In the genomic region with DNA sequence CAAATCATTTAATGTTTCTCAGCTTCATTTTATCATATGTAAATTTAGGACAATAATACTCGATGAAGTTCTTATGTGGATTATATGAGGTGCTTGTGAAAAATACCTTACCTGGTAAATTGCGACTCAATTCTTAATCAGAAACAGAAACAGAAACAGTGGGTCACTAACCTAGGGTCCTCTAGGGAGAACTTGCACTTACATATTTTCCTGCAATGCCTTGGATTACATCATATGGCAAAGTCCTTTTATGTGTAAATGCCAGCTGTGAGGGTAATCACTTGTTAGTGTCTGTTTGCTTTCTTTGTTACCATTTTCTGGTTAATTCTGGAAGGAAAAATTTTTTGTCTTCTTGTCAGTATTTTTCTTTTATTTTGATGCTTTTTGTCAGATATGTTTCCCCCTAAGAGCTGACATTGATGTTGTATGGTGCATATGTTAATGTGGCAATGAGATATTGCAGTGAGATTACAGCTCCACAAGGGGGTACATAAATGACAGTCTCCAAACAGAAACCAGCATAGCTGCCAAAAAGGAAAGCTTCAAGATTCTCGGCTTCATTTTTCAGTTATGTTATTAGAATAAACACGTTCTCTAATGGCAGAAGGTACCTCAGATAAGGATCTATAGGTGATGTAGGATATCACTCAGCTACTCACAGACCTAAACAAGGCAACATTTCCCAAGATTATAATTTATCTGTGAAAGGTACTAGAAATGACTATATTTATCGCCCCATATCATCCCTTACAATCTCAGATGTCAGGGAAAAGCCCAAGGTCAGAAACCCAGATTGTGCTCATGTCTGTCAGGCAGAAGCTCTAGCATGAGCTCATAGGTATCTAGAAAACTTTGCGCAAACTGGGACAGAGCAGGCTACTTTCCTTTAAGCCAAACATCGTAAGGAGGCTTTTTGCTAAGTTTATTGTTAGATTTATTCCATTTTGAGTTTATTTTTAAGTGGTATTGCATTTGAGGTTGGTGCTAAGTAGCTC, we compare ENCODE assay signal across 8 cellular contexts.
DNase-seq lines count a peak whose midpoint lies in the region; ATAC-seq, FAIRE-seq and TF ChIP-seq lines count a peak whose summit lies in the region.

No MANE protein-coding gene starts in this region.

- no peak overlapping the region for H2BK120ac ChIP-seq in H1 (replicated peaks; ENCODE audit: low read depth, low read length)

- H2AK5ac ChIP-seq in H1 (ENCODE audit: low read depth, low read length), result no peak overlapping the region

- no peak overlapping the region for H3K18ac ChIP-seq in H1 (ENCODE audit: extremely low read depth, low read length)

- H3K9me3 Mint-ChIP-seq in CD14-positive monocyte, result peaks cover 0 to 12% (median 5%) of the 10 kb centered on the region in 7 donors

- H3K4me1 ChIP-seq in H1 (replicated peaks in 1 of 4; ENCODE audit: control insufficient read depth in 3 of 4, insufficient read depth in 4 of 4, low read length in 3 of 4), result no peaks in the 10 kb centered on the region; a peak in 1 of 7 replicates

- DNase-seq in CD14-positive monocyte (ENCODE audit: low spot score) (no peak), H1 (ENCODE audit: low read depth in 1 of 2, low spot score in 2 of 2) (no peak), NCI-H774 (lab: John Stamatoyannopoulos, UW) (no peak), NCI-H1048 (lab: John Stamatoyannopoulos, UW) (no peak), kidney glomerular epithelial cell (lab: John Stamatoyannopoulos, UW) (no peak), putamen (ENCODE audit: low spot score) (no peak)

- POLR2A ChIA-PET in H1 (lab: Charles Lee; ENCODE audit: partially characterized antibody), result no interaction called here

- H3K79me1 ChIP-seq in H1 (ENCODE audit: low read depth, low read length), result no peaks in the 10 kb centered on the region

- TF ChIP-seq CTCF in CD14-positive monocyte (IDR thresholded peaks at IDR 0.05) (peak; percentile 22), H1 (IDR thresholded peaks at IDR 0.05; ENCODE audit: control extremely low read depth in 1 of 3, insufficient read depth in 1 of 3, low read depth in 1 of 3, low read length in 3 of 3) (no peak)

- H3K14ac ChIP-seq in H1 (ENCODE audit: insufficient read length), result no peak overlapping the region

- H2BK5ac ChIP-seq in H1 (ENCODE audit: low read depth, low read length), result no peak overlapping the region

- no peaks in the 10 kb centered on the region for H3K36me3 ChIP-seq in H1 (ENCODE audit: control insufficient read depth in 2 of 4, insufficient read depth in 4 of 4, low read length in 3 of 4)

- no peak overlapping the region for H3K27ac Mint-ChIP-seq in CD14-positive monocyte

- H2AFZ ChIP-seq in H1 (ENCODE audit: low read length), result no peak overlapping the region

- no peaks in the 10 kb centered on the region for H3K4me1 Mint-ChIP-seq in CD14-positive monocyte

- no peak overlapping the region for H3K27ac ChIP-seq in H1 (ENCODE audit: low read depth, low read length)

- H4K5ac ChIP-seq in H1 (ENCODE audit: insufficient read length, low read depth, low read length), result no peak overlapping the region

- TF ChIP-seq RAD21 in H1 (IDR thresholded peaks at IDR 0.05 in 1 of 2, conservative IDR thresholded peaks at IDR 0.05 in 1 of 2; ENCODE audit: low read depth in 2 of 2, low read length in 2 of 2), result no peak

- no peak overlapping the region for H3K4ac ChIP-seq in H1 (replicated peaks; ENCODE audit: insufficient read length, low read depth, low read length)

- no peak overlapping the region for H3K4me3 Mint-ChIP-seq in CD14-positive monocyte

- no peak overlapping the region for H3K9ac ChIP-seq in H1 (replicated peaks in 1 of 4; ENCODE audit: extremely low read depth in 1 of 4, low read depth in 3 of 4, low read length in 3 of 4)

- H3K23me2 ChIP-seq in H1 (ENCODE audit: low read depth, low read length), result no peaks in the 10 kb centered on the region

- no peak for TF ChIP-seq POLR2A in H1 (IDR thresholded peaks at IDR 0.05; ENCODE audit: control extremely low read depth in 1 of 2, low read depth in 2 of 2, low read length in 2 of 2)

- H2BK15ac ChIP-seq in H1 (ENCODE audit: low read length), result no peak overlapping the region

- peak; percentile 13 for FAIRE-seq in H1 (lab: Jason Lieb, UNC)

- no peaks in the 10 kb centered on the region for H3K9me3 ChIP-seq in H1 (ENCODE audit: insufficient read depth in 2 of 2, low read depth in 1 of 2, low read length in 1 of 2)

- no peak overlapping the region for H3K4me2 ChIP-seq in H1 (ENCODE audit: insufficient read depth in 1 of 2, low read depth in 2 of 2, low read length in 2 of 2)

- no peak overlapping the region for H4K91ac ChIP-seq in H1 (replicated peaks; ENCODE audit: insufficient read length, low read length)

- H3K23ac ChIP-seq in H1 (ENCODE audit: insufficient read length), result no peak overlapping the region

- H3K79me2 ChIP-seq in H1 (ENCODE audit: control insufficient read depth in 1 of 2, insufficient read depth in 2 of 2, low read length in 2 of 2), result no peaks in the 10 kb centered on the region

- no peaks in the 10 kb centered on the region for H4K20me1 ChIP-seq in H1 (replicated peaks in 1 of 2; ENCODE audit: control insufficient read depth in 1 of 2, insufficient read depth in 2 of 2, low read length in 2 of 2)

- H3K27me3 ChIP-seq in H1 (replicated peaks in 1 of 4; ENCODE audit: control insufficient read depth in 3 of 4, extremely low read depth in 1 of 4, insufficient read depth in 3 of 4, low read length in 3 of 4), result peaks cover 0 to 1% (median 0%) of the 10 kb centered on the region in 4 experiments; a peak in 1 of 7 replicates

- H3K27me3 Mint-ChIP-seq in CD14-positive monocyte (ENCODE audit: low read depth in 3 of 3), result peaks cover 0 to 2% (median 0%) of the 10 kb centered on the region in 3 donors

- no peak overlapping the region for H2BK20ac ChIP-seq in H1 (ENCODE audit: low read length)

- H3K36me3 Mint-ChIP-seq in CD14-positive monocyte, result no peaks in the 10 kb centered on the region

- CTCF ChIA-PET in H1 (lab: Charles Lee; ENCODE audit: partially characterized antibody), result interaction anchor here (0.7 to 1.2 kb wide), 10 partner anchors 8 to 803 kb away, joined by 3 to 5 read pairs (median 3); no protein-coding TSS in a partner anchor

- H2BK12ac ChIP-seq in H1 (ENCODE audit: low read depth, low read length), result no peak overlapping the region

- H3K4me3 ChIP-seq in H1 (ENCODE audit: extremely low read depth in 1 of 4, insufficient read depth in 2 of 4, low read depth in 3 of 4, low read length in 4 of 4), result no peak overlapping the region

- intact Hi-C loops in CD14-positive monocyte (cut with micrococcal nuclease), result no loop called here

- no peak for TF ChIP-seq EP300 in H1 (IDR thresholded peaks at IDR 0.05; ENCODE audit: borderline replicate concordance in 1 of 2, low read depth in 2 of 2, low read length in 2 of 2)

- ATAC-seq in GM19455 (IDR thresholded peaks at IDR 0.05; ENCODE audit: unreplicated experiment) (peak; percentile 69), HG03565 (IDR thresholded peaks at IDR 0.05; ENCODE audit: unreplicated experiment) (peak; percentile 47)

- no peak overlapping the region for H3K56ac ChIP-seq in H1 (replicated peaks; ENCODE audit: insufficient read length, low read depth, low read length)

- WGBS in H1 (ENCODE audit: extremely low coverage in 1 of 2, insufficient coverage in 1 of 2, insufficient read length in 1 of 2, insufficient replicate concordance in 2 of 2, low coverage in 1 of 2, low lambda C conversion rate in 2 of 2, missing lambda C conversion rate in 1 of 2), 2 experiments, result 83% methylated on average over 7 of the region's 7 CpGs; no CpG with 5 or more reads in 1 of the 2 experiments

- H4K8ac ChIP-seq in H1 (ENCODE audit: extremely low read depth, insufficient read depth, low read length), result no peak overlapping the region

TF ChIP-seq in H1, 55 proteins besides CTCF, POLR2A, EP300 and RAD21:
- TF ChIP-seq BCL11A (IDR thresholded peaks at IDR 0.05; ENCODE audit: low read depth in 2 of 2, low read length in 2 of 2) (no peak), EZH2 (IDR thresholded peaks at IDR 0.05; ENCODE audit: low read depth, low read length, severe bottlenecking) (no peak), NANOG (IDR thresholded peaks at IDR 0.05; ENCODE audit: insufficient read depth, low read depth, low read length, poor library complexity, severe bottlenecking) (no peak), CEBPB (IDR thresholded peaks at IDR 0.05; ENCODE audit: low read depth, low read length) (0 out of 2 replicates have a peak, but pooled peaks have one; percentile 29)
